8 cellular contexts compared by ENCODE assay signal in the genomic region with DNA sequence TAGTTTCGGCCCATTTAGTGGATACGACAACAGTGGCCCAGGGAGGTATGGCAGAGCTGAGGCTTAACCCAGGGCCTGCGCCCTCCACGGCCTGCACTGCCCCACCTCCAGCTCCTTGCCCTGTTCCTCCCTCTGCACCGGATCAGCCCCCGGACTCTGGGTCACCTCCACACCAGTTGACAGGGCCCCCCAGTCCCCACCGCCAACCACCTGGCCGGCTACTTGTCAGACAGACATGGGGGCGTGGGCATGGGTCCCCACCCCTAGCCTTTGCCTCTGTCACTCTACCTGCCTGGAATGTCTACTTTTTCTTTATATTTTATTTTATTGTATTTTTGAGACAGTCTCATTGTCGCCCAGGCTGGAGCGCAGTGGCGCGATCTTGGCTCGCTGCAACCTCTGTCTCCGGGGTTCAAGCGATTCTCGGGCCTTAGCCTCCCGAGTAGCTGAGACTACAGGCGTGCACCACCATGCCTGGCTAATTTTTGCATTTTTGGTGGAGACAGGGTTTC. TPM values are rescaled to one million over a fixed set of nuclear protein-coding genes. Genes with fewer than 3 reads are reported as not detected.
DNase-seq lines count a peak whose midpoint lies in the region; TF ChIP-seq lines count a peak whose summit lies in the region.

No MANE protein-coding gene starts in this region.

- no peaks in the 10 kb centered on the region for H3K9me3 Mint-ChIP-seq in activated CD4-positive, alpha-beta T cell treated with anti-CD3 and anti-CD28 coated beads, Interleukin-2, amount 10 ng/mL, durations not matched to agents 24 days and 14 days

- H3K27ac Mint-ChIP-seq in activated CD4-positive, alpha-beta T cell treated with anti-CD3 and anti-CD28 coated beads, Interleukin-2, amount 10 ng/mL, durations not matched to agents 24 days and 14 days: peak overlapping the region; percentile 92

- H3K27me3 ChIP-seq in breast epithelium (no peaks in the 10 kb centered on the region), thyroid gland (no peaks in the 10 kb centered on the region)

- H3K36me3 Mint-ChIP-seq in activated CD4-positive, alpha-beta T cell treated with anti-CD3 and anti-CD28 coated beads, Interleukin-2, amount 10 ng/mL, durations not matched to agents 24 days and 14 days (ENCODE audit: low read depth): peaks cover 21% of the 10 kb centered on the region

- peak overlapping the region; percentile 92 for H3K4me3 Mint-ChIP-seq in activated CD4-positive, alpha-beta T cell treated with anti-CD3 and anti-CD28 coated beads, Interleukin-2, amount 10 ng/mL, durations not matched to agents 24 days and 14 days

- intact Hi-C loops in activated CD4-positive, alpha-beta T cell treated with anti-CD3 and anti-CD28 coated beads, Interleukin-2, amount 10 ng/mL, durations not matched to agents 24 days and 14 days (cut with micrococcal nuclease): no loop called here
- intact Hi-C loops in breast epithelium (cut with DNase I; ENCODE audit: low total_unique reads): no loop called here
- intact Hi-C loops in lower leg skin (cut with DNase I; ENCODE audit: low total_unique reads): no loop called here
- intact Hi-C loops in thyroid gland (cut with DNase I): no loop called here

- H3K27ac ChIP-seq in breast epithelium (peak overlapping the region; percentile 98 to 99), thyroid gland (peak overlapping the region; percentile 99 to 100 (median 100))

- no peaks in the 10 kb centered on the region for H3K9me3 ChIP-seq in breast epithelium
- H3K9me3 ChIP-seq in thyroid gland: no peaks in the 10 kb centered on the region

- peak overlapping the region; percentile 79 to 98 (median 92) for H3K4me3 ChIP-seq in breast epithelium
- peak overlapping the region; percentile 66 for H3K4me3 ChIP-seq in lower leg skin (ENCODE audit: low read depth, poor library complexity, severe bottlenecking)
- H3K4me3 ChIP-seq in thyroid gland (replicated peaks in 1 of 3): peak overlapping the region; percentile 12 to 85 (median 54)

- H3K4me1 ChIP-seq in breast epithelium (peaks cover 10 to 15% of the 10 kb centered on the region in 2 donors), thyroid gland (peaks cover 49 to 59% of the 10 kb centered on the region in 2 donors)

- H3K36me3 ChIP-seq in breast epithelium: no peaks in the 10 kb centered on the region
- peaks cover 16 to 19% of the 10 kb centered on the region in 2 donors for H3K36me3 ChIP-seq in thyroid gland

- 59 to 62% methylated on average over 19 of the region's 19 CpGs for WGBS in lower leg skin, 2 donors
- WGBS in thyroid gland, 2 donors: 62 to 64% methylated on average over 19 of the region's 19 CpGs

- H3K27me3 Mint-ChIP-seq in activated CD4-positive, alpha-beta T cell treated with anti-CD3 and anti-CD28 coated beads, Interleukin-2, amount 10 ng/mL, durations not matched to agents 24 days and 14 days: peaks cover 5% of the 10 kb centered on the region

- DNase-seq in activated CD4-positive, alpha-beta T cell treated with anti-CD3 and anti-CD28 coated beads, Interleukin-2, amount 10 ng/mL, durations not matched to agents 24 days and 14 days: no peak
- DNase-seq in activated CD4-positive, alpha-beta T cell treated with anti-CD3 and anti-CD28 coated beads, Interleukin-2, amount 50 U/mL, for 1 hour: no peak
- DNase-seq in breast epithelium (ENCODE audit: low spot score in 2 of 2): no peak
- DNase-seq in lower leg skin (ENCODE audit: low spot score in 2 of 2): no peak
- no peak for DNase-seq in thyroid gland
- no peak for DNase-seq in NCI-H748 (lab: John Stamatoyannopoulos, UW; ENCODE audit: unreplicated experiment)
- DNase-seq in HT-29 (ENCODE audit: low spot score): no peak
- no peak for DNase-seq in NOMO-1 (lab: John Stamatoyannopoulos, UW; ENCODE audit: unreplicated experiment in 2 of 2)

- TF ChIP-seq POLR2A in breast epithelium (IDR thresholded peaks at IDR 0.05) (no peak), lower leg skin (IDR thresholded peaks at IDR 0.05) (no peak), thyroid gland (IDR thresholded peaks at IDR 0.05) (no peak)

- TF ChIP-seq CTCF in breast epithelium (IDR thresholded peaks at IDR 0.05) (no peak), lower leg skin (IDR thresholded peaks at IDR 0.05) (no peak), thyroid gland (IDR thresholded peaks at IDR 0.05) (no peak)

- H3K4me1 Mint-ChIP-seq in activated CD4-positive, alpha-beta T cell treated with anti-CD3 and anti-CD28 coated beads, Interleukin-2, amount 10 ng/mL, durations not matched to agents 24 days and 14 days: peaks cover 20% of the 10 kb centered on the region

RNA-seq across cellular contexts. Expression of gene ACTG1, which starts 3.0 kb away (rescaled TPM):
- total RNA-seq in activated CD4-positive, alpha-beta T cell treated with anti-CD3 and anti-CD28 coated beads, Interleukin-2, amount 10 ng/mL, durations not matched to agents 24 days and 14 days: 3,353 and 3,420 TPM in 2 replicates
- total RNA-seq in breast epithelium: 1,000 to 10,000 TPM; 2,222 to 2,764 (median 2,750) TPM
- total RNA-seq in lower leg skin: 1,000 to 10,000 TPM; 3,349 to 4,521 (median 4,085) TPM
- total RNA-seq in thyroid gland: 1,000 to 10,000 TPM; 1,168 to 4,304 (median 2,945) TPM
- 3,401 and 4,670 TPM in 2 replicates for total RNA-seq in HT-29 (2014; rRNA removed; shearing (Covaris generic))

RNA-seq across cellular contexts. Expression of gene FSCN2, which starts 12.6 kb away (rescaled TPM):
- 0.26 and 0.51 TPM in 2 replicates for total RNA-seq in activated CD4-positive, alpha-beta T cell treated with anti-CD3 and anti-CD28 coated beads, Interleukin-2, amount 10 ng/mL, durations not matched to agents 24 days and 14 days
- total RNA-seq in breast epithelium (1 to 10 TPM in 2 of 3 donors, under 1 TPM in 1; 0.48 to 3.2 (median 1.6) TPM), lower leg skin (1 to 10 TPM in 3 of 4 donors, under 1 TPM in 1; 0.46 to 2.7 (median 1.8) TPM), thyroid gland (10 to 100 TPM in 3 of 4 donors, 1 to 10 TPM in 1; 9.7 to 20.7 (median 17.0) TPM)
- 4.3 and 4.7 TPM in 2 replicates for total RNA-seq in HT-29 (2014; rRNA removed; shearing (Covaris generic))

RNA-seq across cellular contexts. Expression of gene FAAP100, which starts 36.6 kb away (rescaled TPM):
- total RNA-seq in activated CD4-positive, alpha-beta T cell treated with anti-CD3 and anti-CD28 coated beads, Interleukin-2, amount 10 ng/mL, durations not matched to agents 24 days and 14 days: 72.2 and 76.5 TPM in 2 replicates
- total RNA-seq in breast epithelium (10 to 100 TPM; 13.0 to 23.1 (median 20.6) TPM), lower leg skin (10 to 100 TPM; 19.4 to 34.3 (median 28.4) TPM), thyroid gland (10 to 100 TPM; 24.1 to 35.2 (median 31.0) TPM)
- 67.5 and 70.9 TPM in 2 replicates for total RNA-seq in HT-29 (2014; rRNA removed; shearing (Covaris generic))
